22 cellular contexts compared by ENCODE assay signal in the genomic region with DNA sequence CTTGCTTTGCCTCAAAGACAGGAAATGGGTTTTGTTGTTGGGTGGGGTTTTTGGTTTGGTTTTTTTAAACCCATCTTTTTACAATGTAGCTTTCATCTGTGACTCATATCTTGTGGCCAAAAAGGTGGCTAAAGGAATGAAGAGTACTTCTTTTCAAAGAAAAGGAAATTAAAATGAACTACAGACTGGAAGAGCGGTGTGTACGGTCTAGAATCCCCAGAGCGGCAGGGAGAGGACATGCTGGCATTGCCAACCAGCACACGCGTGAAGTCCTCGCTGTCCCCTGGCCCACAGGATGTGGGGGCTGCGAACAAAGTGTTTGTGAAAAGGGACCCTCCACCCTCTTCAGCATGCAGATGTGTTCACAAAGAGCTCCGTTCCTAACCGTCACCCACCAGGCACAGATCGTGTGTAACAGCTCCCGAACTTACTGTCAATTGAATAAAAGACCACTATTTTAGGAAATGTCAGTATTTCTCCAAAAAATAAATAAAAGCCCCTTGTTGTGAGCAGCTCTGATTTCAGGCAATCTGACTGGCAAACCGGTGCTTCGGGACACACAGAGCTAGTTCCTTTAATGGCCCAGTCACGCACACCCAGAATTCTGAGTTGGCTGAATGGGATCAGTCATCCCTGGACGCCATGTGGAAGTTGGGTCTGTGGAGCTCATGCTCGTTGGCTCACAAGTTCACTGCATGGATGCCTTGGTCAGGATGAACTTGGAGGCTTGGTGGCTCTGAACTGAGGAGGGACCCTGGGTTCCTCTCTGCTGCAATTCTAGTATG.
A peak's percentile ranks its signal among the peaks of the same experiment; 100 is the strongest.
DNase-seq lines count a peak whose midpoint lies in the region; ATAC-seq and FAIRE-seq lines count a peak whose summit lies in the region.
"Had no signal": no experiment of that assay in that cellular context is flagged by ENCODE, and none has a peak within 500 bp of the region (broad histone marks: within the 10 kb centered on the region; RNA-seq: fewer than 3 reads in every experiment).

No MANE protein-coding gene starts in this region.

- peaks cover 13% of the 10 kb centered on the region for H3K4me1 Mint-ChIP-seq in activated naive CD4-positive, alpha-beta T cell treated with anti-CD3 and anti-CD28 coated beads for 36 hours (ENCODE audit: low read depth)
- H3K4me1 Mint-ChIP-seq in T-helper 17 cell, result peaks cover 23% of the 10 kb centered on the region

- no peak overlapping the region for H3K4me2 ChIP-seq in Karpas-422 (ENCODE audit: low read depth, low read length, poor library complexity, severe bottlenecking)

- H3K27me3 ChIP-seq in Karpas-422 (ENCODE audit: low read length), result no peaks in the 10 kb centered on the region
- H3K27me3 ChIP-seq: cardiac muscle cell, right lobe of liver had no signal

- no peak for FAIRE-seq in urothelium cell line (lab: Jason Lieb, UNC)
- FAIRE-seq: K562, TTC549 had no signal

- CTCF ChIA-PET in activated naive CD4-positive, alpha-beta T cell treated with anti-CD3 and anti-CD28 coated beads for 36 hours (lab: Charles Lee), result no interaction called here

- DNase-seq in activated naive CD4-positive, alpha-beta T cell treated with anti-CD3 and anti-CD28 coated beads for 36 hours, result peak; percentile 27
- no peak for DNase-seq in activated naive CD4-positive, alpha-beta T cell treated with anti-CD3 and anti-CD28 coated beads, Interleukin-2, amount 50 U/mL, for 16 hours
- DNase-seq in T-helper 17 cell (no peak), urothelium cell line (ENCODE audit: low spot score) (peak; percentile 25), NOMO-1 treated with DMSO at 0.1 percent for 48 hours (lab: John Stamatoyannopoulos, UW; ENCODE audit: unreplicated experiment) (no peak), Karpas-422 (no peak)
- peak; percentile 80 for DNase-seq in central memory CD4-positive, alpha-beta T cell
- DNase-seq: adrenal gland, Caco-2, GOT3, left ventricle myocardium inferior, NCI-H1092, NCI-H2081 treated with DMSO at 0.1 percent for 48 hours, NCI-H524, PC-3, right lobe of liver had no signal

- no peak overlapping the region for H3K9ac ChIP-seq in Karpas-422 (ENCODE audit: low read length)

- H3K4me3 ChIP-seq in Karpas-422 (ENCODE audit: low read length), result no peak overlapping the region
- H3K4me3 ChIP-seq: adrenal gland, cardiac muscle cell, esophagus muscularis mucosa, K562, left ventricle myocardium inferior, right lobe of liver, SK-N-MC had no signal

- H3K9me3 ChIP-seq in T-helper 17 cell (ENCODE audit: control insufficient read depth, low read length, poor library complexity, severe bottlenecking), result no peaks in the 10 kb centered on the region
- H3K9me3 ChIP-seq in Karpas-422 (ENCODE audit: low read length), result no peaks in the 10 kb centered on the region
- H3K9me3 ChIP-seq: adrenal gland, Caco-2, esophagus muscularis mucosa, left ventricle myocardium inferior, right lobe of liver had no signal

- H3K9me2 ChIP-seq in Karpas-422 (replicated peaks; ENCODE audit: insufficient read depth, low read length), result no peaks in the 10 kb centered on the region

- no peaks in the 10 kb centered on the region for H3K9me3 Mint-ChIP-seq in activated naive CD4-positive, alpha-beta T cell treated with anti-CD3 and anti-CD28 coated beads for 36 hours

- H3K79me2 ChIP-seq in Karpas-422 (ENCODE audit: low read length), result no peaks in the 10 kb centered on the region

- H3K36me3 Mint-ChIP-seq in activated naive CD4-positive, alpha-beta T cell treated with anti-CD3 and anti-CD28 coated beads for 36 hours (ENCODE audit: low read depth), result no peaks in the 10 kb centered on the region
- H3K36me3 Mint-ChIP-seq in T-helper 17 cell (ENCODE audit: low read depth), result no peaks in the 10 kb centered on the region

- intact Hi-C loops in activated naive CD4-positive, alpha-beta T cell treated with anti-CD3 and anti-CD28 coated beads for 36 hours (cut with micrococcal nuclease), result no loop called here

- ATAC-seq in T-helper 17 cell (peak; percentile 82), GM21447 (IDR thresholded peaks at IDR 0.05; ENCODE audit: unreplicated experiment) (no peak)
- ATAC-seq: K562, PC-3, right lobe of liver had no signal

- H2AFZ ChIP-seq in Karpas-422 (ENCODE audit: low read length), result no peak overlapping the region

- H3K36me3 ChIP-seq in Karpas-422 (ENCODE audit: insufficient read depth, low read length), result no peaks in the 10 kb centered on the region
- H3K36me3 ChIP-seq: adrenal gland, cardiac muscle cell, esophagus muscularis mucosa, left ventricle myocardium inferior, right lobe of liver had no signal

- peak overlapping the region; percentile 79 for H3K27ac Mint-ChIP-seq in activated naive CD4-positive, alpha-beta T cell treated with anti-CD3 and anti-CD28 coated beads for 36 hours
- no peak overlapping the region for H3K27ac Mint-ChIP-seq in T-helper 17 cell

- no peaks in the 10 kb centered on the region for H4K20me1 ChIP-seq in Karpas-422 (ENCODE audit: insufficient read depth, low read depth, low read length)

- no peaks in the 10 kb centered on the region for H3K4me1 ChIP-seq in Karpas-422 (ENCODE audit: low read length)
- H3K4me1 ChIP-seq: adrenal gland, Caco-2, esophagus muscularis mucosa, left ventricle myocardium inferior, right lobe of liver had no signal

- H3K27ac ChIP-seq in Karpas-422 (ENCODE audit: low read length), result no peak overlapping the region
- H3K27ac ChIP-seq: adrenal gland, cardiac muscle cell, esophagus muscularis mucosa, left ventricle myocardium inferior, right lobe of liver, SK-N-MC had no signal

- H3K27me3 Mint-ChIP-seq in activated naive CD4-positive, alpha-beta T cell treated with anti-CD3 and anti-CD28 coated beads for 36 hours (ENCODE audit: low read depth), result no peaks in the 10 kb centered on the region
- no peaks in the 10 kb centered on the region for H3K27me3 Mint-ChIP-seq in T-helper 17 cell

- peak overlapping the region; percentile 35 for H3K4me3 Mint-ChIP-seq in activated naive CD4-positive, alpha-beta T cell treated with anti-CD3 and anti-CD28 coated beads for 36 hours
- H3K4me3 Mint-ChIP-seq in T-helper 17 cell, result peak overlapping the region; percentile 83

Comparison
In these comparisons a context has a peak if more than half of its experiments do, and no peak if none do; other contexts are left out.
1. DNase-seq: peak in activated naive CD4-positive, alpha-beta T cell treated with anti-CD3 and anti-CD28 coated beads for 36 hours (single experiment), central memory CD4-positive, alpha-beta T cell (single experiment) and urothelium cell line (single experiment); none in activated naive CD4-positive, alpha-beta T cell treated with anti-CD3 and anti-CD28 coated beads, Interleukin-2, amount 50 U/mL, for 16 hours (single experiment), T-helper 17 cell (0 of 3), NOMO-1 treated with DMSO at 0.1 percent for 48 hours (single experiment) and Karpas-422 (single experiment).